Comparison of ENCODE assay signal across 20 cellular contexts in genomic region chr7:68678196-68678595, GRCh38.
DNase-seq lines count a peak whose midpoint lies in the region; ATAC-seq and TF ChIP-seq lines count a peak whose summit lies in the region.
"Had no signal": no experiment of that assay in that cellular context is flagged by ENCODE, and none has a peak within 500 bp of the region (broad histone marks: within the 10 kb centered on the region; RNA-seq: fewer than 3 reads in every experiment).

No MANE protein-coding gene starts in this region.

- DNase-seq in A673 (ENCODE audit: low spot score) (peak; percentile 84), NCI-H226 (peak; percentile 95), brain microvascular endothelial cell (peak; percentile 10), head of caudate nucleus (peak in 25 of 42 donors; percentile 13 to 82 (median 47)), upper lobe of right lung (no peak), MM.1S (no peak)
- DNase-seq in stimulated activated CD4-positive, alpha-beta T cell treated with anti-CD3 and anti-CD28 coated beads, Interleukin-4, amount 100 ng/mL, for 1 hour, result no peak
- DNase-seq: ACHN; AML-193; BE2C; CD4-positive, alpha-beta T cell; CD8-positive, alpha-beta memory T cell; DMS 273 treated with DMSO at 0.1 percent for 48 hours; EL; GDM1; H7 had no signal

- H3F3A ChIP-seq in MM.1S (ENCODE audit: insufficient read depth, low read length), result no peaks in the 10 kb centered on the region

- no peak overlapping the region for H3K4me3 ChIP-seq in A673 (ENCODE audit: low read depth, low read length, poor library complexity, severe bottlenecking)
- H3K4me3 ChIP-seq in brain microvascular endothelial cell (ENCODE audit: low read depth, low read length), result no peak overlapping the region
- no peak overlapping the region for H3K4me3 ChIP-seq in upper lobe of right lung
- no peak overlapping the region for H3K4me3 ChIP-seq in MM.1S (ENCODE audit: low read length)
- H3K4me3 ChIP-seq: BLaER1 treated with 17β-estradiol and CSF1 and Interleukin-3, amounts not matched to agents 10 nM and 100 nM had no signal

- TF ChIP-seq POLR2A in GM18505 (IDR thresholded peaks at IDR 0.05; ENCODE audit: borderline replicate concordance, extremely low read depth, insufficient read depth, insufficient read length), result no peak

- H3K9ac ChIP-seq in MM.1S (ENCODE audit: low read length), result no peak overlapping the region
- H3K9ac ChIP-seq: BLaER1 treated with 17β-estradiol and CSF1 and Interleukin-3, amounts not matched to agents 10 nM and 100 nM had no signal

- H3K27me3 ChIP-seq in A673 (replicated peaks; ENCODE audit: insufficient read depth, low read depth, low read length, poor library complexity), result no peaks in the 10 kb centered on the region
- no peaks in the 10 kb centered on the region for H3K27me3 ChIP-seq in brain microvascular endothelial cell (replicated peaks)
- no peaks in the 10 kb centered on the region for H3K27me3 ChIP-seq in upper lobe of right lung
- H3K27me3 ChIP-seq in MM.1S (replicated peaks; ENCODE audit: insufficient read depth, low read length), result no peaks in the 10 kb centered on the region
- H3K27me3 ChIP-seq: BE2C; BLaER1 treated with 17β-estradiol and CSF1 and Interleukin-3, amounts not matched to agents 10 nM and 100 nM had no signal

- no peak for TF ChIP-seq CTCF in A673 (conservative IDR thresholded peaks at IDR 0.05; ENCODE audit: low read depth, low read length)
- no peak for TF ChIP-seq CTCF in brain microvascular endothelial cell (IDR thresholded peaks at IDR 0.05; ENCODE audit: low read depth, low read length, missing control alignments)
- no peak for TF ChIP-seq CTCF in upper lobe of right lung (IDR thresholded peaks at IDR 0.05)
- TF ChIP-seq CTCF in MM.1S (IDR thresholded peaks at IDR 0.05; ENCODE audit: low read length), result no peak

- H3K27ac ChIP-seq in A673 (ENCODE audit: low read depth, low read length, poor library complexity, severe bottlenecking) (peak overlapping the region; percentile 91), brain microvascular endothelial cell (no peak overlapping the region), upper lobe of right lung (no peak overlapping the region), MM.1S (ENCODE audit: low read length) (no peak overlapping the region)
- H3K27ac ChIP-seq: 22Rv1; BLaER1 treated with 17β-estradiol and CSF1 and Interleukin-3, amounts not matched to agents 10 nM and 100 nM had no signal

- no peaks in the 10 kb centered on the region for H3K9me2 ChIP-seq in MM.1S (replicated peaks; ENCODE audit: insufficient read depth, low read length)

- H3K9me3 ChIP-seq in A673 (ENCODE audit: low read depth, low read length, poor library complexity, severe bottlenecking) (peaks cover 6% of the 10 kb centered on the region), upper lobe of right lung (no peaks in the 10 kb centered on the region), MM.1S (replicated peaks; ENCODE audit: insufficient read depth, low read length) (no peaks in the 10 kb centered on the region)
- H3K9me3 ChIP-seq: BE2C had no signal

- BruUV-seq in A673 (replicated peaks; lab: Mats Ljungman, UMichigan), result no TSS peak

- intact Hi-C loops in A673 (cut with micrococcal nuclease; ENCODE audit: unreplicated experiment), result loop anchor here (5.0 to 10.0 kb wide), 5 partner anchors 141 to 1214 kb away; no protein-coding TSS in a partner anchor
- intact Hi-C loops in head of caudate nucleus (cut with DNase I), result no loop called here
- intact Hi-C loops in upper lobe of right lung (cut with DNase I), result no loop called here

- H3K4me1 ChIP-seq in A673 (ENCODE audit: insufficient read depth, low read length, poor library complexity, severe bottlenecking) (peaks cover 63% of the 10 kb centered on the region), upper lobe of right lung (no peaks in the 10 kb centered on the region), MM.1S (ENCODE audit: low read length) (no peaks in the 10 kb centered on the region)
- H3K4me1 ChIP-seq: BE2C had no signal

- POLR2A ChIA-PET in A673 (lab: Charles Lee; ENCODE audit: low non-redundant PET), result interaction anchor here (0.6 kb wide), 1 partner anchor 139 kb away, joined by 6 read pairs; no protein-coding TSS in a partner anchor

- no peak overlapping the region for H3K4me2 ChIP-seq in MM.1S (ENCODE audit: low read depth, low read length)

- no peaks in the 10 kb centered on the region for H4K20me1 ChIP-seq in MM.1S (ENCODE audit: insufficient read depth, low read length)
- H4K20me1 ChIP-seq: BLaER1 treated with 17β-estradiol and CSF1 and Interleukin-3, amounts not matched to agents 10 nM and 100 nM had no signal

- in situ Hi-C loops in brain microvascular endothelial cell (cut with HindIII; ENCODE audit: low pct_ligation_motif_present, low sequenced_read_pairs), result no loop called here

- H3K36me3 ChIP-seq in A673 (ENCODE audit: insufficient read depth, low read length, poor library complexity, severe bottlenecking), result no peaks in the 10 kb centered on the region
- no peaks in the 10 kb centered on the region for H3K36me3 ChIP-seq in brain microvascular endothelial cell (replicated peaks)
- H3K36me3 ChIP-seq in upper lobe of right lung, result no peaks in the 10 kb centered on the region
- H3K36me3 ChIP-seq in MM.1S (replicated peaks; ENCODE audit: insufficient read depth, low read length), result no peaks in the 10 kb centered on the region
- H3K36me3 ChIP-seq: BE2C; BLaER1 treated with 17β-estradiol and CSF1 and Interleukin-3, amounts not matched to agents 10 nM and 100 nM had no signal

- CTCF ChIA-PET in A673 (lab: Charles Lee), result no interaction called here

- H3K79me2 ChIP-seq in MM.1S (ENCODE audit: low read length), result no peaks in the 10 kb centered on the region

- ATAC-seq in upper lobe of right lung (no peak), GM18505 (IDR thresholded peaks at IDR 0.05; ENCODE audit: unreplicated experiment) (no peak)
- ATAC-seq: HCT116 had no signal

- H2AFZ ChIP-seq in MM.1S (ENCODE audit: low read length), result no peak overlapping the region

Comparison
In these comparisons a context has a peak if more than half of its experiments do, and no peak if none do; other contexts are left out.
1. DNase-seq: peak in A673 (single experiment), NCI-H226 (single experiment), brain microvascular endothelial cell (single experiment) and head of caudate nucleus (25 of 42); none in upper lobe of right lung (single experiment), stimulated activated CD4-positive, alpha-beta T cell treated with anti-CD3 and anti-CD28 coated beads, Interleukin-4, amount 100 ng/mL, for 1 hour (single experiment) and MM.1S (single experiment).